Comparison of ENCODE assay signal across 8 cellular contexts in the genomic region with DNA sequence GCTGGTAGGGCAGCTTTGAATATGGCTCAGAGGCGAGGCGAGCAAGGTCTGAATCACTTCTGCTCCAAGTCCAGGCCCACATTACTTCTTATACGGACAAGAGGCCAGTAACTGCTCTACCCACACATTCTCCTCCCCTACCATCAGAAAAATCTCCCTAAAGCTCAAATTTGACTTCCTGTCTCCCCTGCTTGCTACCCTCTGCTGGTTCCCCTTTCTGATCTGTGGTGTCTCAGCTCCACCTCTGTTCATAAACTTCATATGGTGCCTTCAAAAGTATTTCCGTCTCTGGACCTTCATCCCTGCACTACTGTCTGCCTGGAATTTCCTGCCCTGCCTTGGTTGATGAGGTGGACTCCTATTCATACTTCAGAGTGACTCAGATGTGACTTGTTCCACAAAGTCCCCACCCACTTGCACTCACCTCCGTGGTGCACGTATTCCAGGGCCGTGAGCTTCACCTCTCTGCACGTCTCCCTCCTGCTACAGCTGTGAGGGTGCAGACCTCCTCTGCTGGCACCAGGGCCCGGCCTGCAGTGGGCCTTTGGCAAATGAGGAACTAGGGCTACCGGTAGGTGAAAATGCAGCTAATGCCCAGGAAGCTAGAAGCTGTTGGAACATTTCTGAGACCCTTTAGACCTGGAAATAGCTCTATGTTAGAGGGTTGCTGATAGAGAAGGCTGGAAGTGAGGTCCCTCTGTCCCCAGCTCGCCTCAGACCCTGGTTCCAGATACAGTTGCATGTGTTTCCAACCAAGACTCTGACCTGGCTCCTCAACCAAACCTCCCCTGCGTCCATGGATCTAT. TPM values are rescaled to one million over a fixed set of nuclear protein-coding genes. Genes with fewer than 3 reads are reported as not detected.
DNase-seq lines count a peak whose midpoint lies in the region; ATAC-seq, FAIRE-seq and TF ChIP-seq lines count a peak whose summit lies in the region.

No MANE protein-coding gene starts in this region.

- intact Hi-C loops in kidney (cut with DNase I): no loop called here

- peaks cover 49% of the 10 kb centered on the region for H3K4me1 Mint-ChIP-seq in activated T-cell treated with anti-CD3 and anti-CD28 coated beads, Interleukin-2, amount 50 U/mL, for 24 hours (ENCODE audit: low read depth)

- peaks cover 2% of the 10 kb centered on the region for H3K36me3 Mint-ChIP-seq in activated T-cell treated with anti-CD3 and anti-CD28 coated beads, Interleukin-2, amount 50 U/mL, for 24 hours (ENCODE audit: low read depth)

- FAIRE-seq in kidney (lab: Jason Lieb, UNC) (no peak), D721Med (lab: Jason Lieb, UNC) (no peak)

- H3K27me3 Mint-ChIP-seq in activated T-cell treated with anti-CD3 and anti-CD28 coated beads, Interleukin-2, amount 50 U/mL, for 24 hours: no peaks in the 10 kb centered on the region

- TF ChIP-seq CTCF in kidney (IDR thresholded peaks at IDR 0.05; ENCODE audit: borderline replicate concordance, extremely low read depth, insufficient read depth) (no peak), D721Med (IDR thresholded peaks at IDR 0.05; ENCODE audit: insufficient read depth, missing control alignments) (no peak)

- H3K27ac ChIP-seq in kidney (ENCODE audit: low read depth in 2 of 2, low read length in 2 of 2): no peak overlapping the region

- H3K36me3 ChIP-seq in kidney (ENCODE audit: control insufficient read depth in 1 of 2, insufficient read depth in 2 of 2, low read length in 2 of 2): no peaks in the 10 kb centered on the region

- H3K4me1 ChIP-seq in kidney (ENCODE audit: control insufficient read depth in 1 of 2, insufficient read depth in 1 of 2, low read depth in 1 of 2, low read length in 2 of 2): no peaks in the 10 kb centered on the region

- peak overlapping the region; percentile 93 for H3K27ac Mint-ChIP-seq in activated T-cell treated with anti-CD3 and anti-CD28 coated beads, Interleukin-2, amount 50 U/mL, for 24 hours

- DNase-seq in OCI-M1 (lab: John Stamatoyannopoulos, UW): peak; percentile 9
- peak; percentile 79 for DNase-seq in activated T-cell treated with anti-CD3 and anti-CD28 coated beads, Interleukin-2, amount 50 U/mL, for 24 hours
- DNase-seq in kidney: peak; percentile 80
- DNase-seq in stimulated activated CD8-positive, alpha-beta memory T cell treated with anti-CD3 and anti-CD28 coated beads, Interleukin-7, amount 100 ng/mL, for 4 hours (ENCODE audit: low read depth in 2 of 2): peak; percentile 65 to 70
- DNase-seq in HUDEP-2 (lab: John Stamatoyannopoulos, UW; ENCODE audit: unreplicated experiment in 76 of 76): no peak
- DNase-seq in D721Med (ENCODE audit: insufficient read length, low spot score): no peak

- peak; percentile 77 for ATAC-seq in GM18861 (IDR thresholded peaks at IDR 0.05; ENCODE audit: unreplicated experiment)
- peak; percentile 62 for ATAC-seq in HG02943 (IDR thresholded peaks at IDR 0.05; ENCODE audit: low read depth, unreplicated experiment)

- H3K9me3 Mint-ChIP-seq in activated T-cell treated with anti-CD3 and anti-CD28 coated beads, Interleukin-2, amount 50 U/mL, for 24 hours: no peaks in the 10 kb centered on the region

- H3K9me3 ChIP-seq in kidney (ENCODE audit: control insufficient read depth in 1 of 2, low read length in 2 of 2): no peaks in the 10 kb centered on the region

- no peak overlapping the region for H3K4me3 ChIP-seq in kidney (ENCODE audit: low read length in 2 of 2)

- no peak overlapping the region for H3K9ac ChIP-seq in kidney (ENCODE audit: low read length in 2 of 2)

- peak overlapping the region; percentile 33 for H3K4me3 Mint-ChIP-seq in activated T-cell treated with anti-CD3 and anti-CD28 coated beads, Interleukin-2, amount 50 U/mL, for 24 hours

RNA-seq across cellular contexts. Expression of gene KCMF1, which starts 24.6 kb away (rescaled TPM):
- total RNA-seq in kidney: 64.3 TPM
- polyA plus RNA-seq in kidney (ENCODE audit: insufficient read depth, low read depth, low replicate concordance): 21.0 TPM

RNA-seq across cellular contexts. Expression of gene TMSB10, which starts 41.0 kb away (rescaled TPM):
- total RNA-seq in kidney: 1,610 TPM
- 2,277 TPM for polyA plus RNA-seq in kidney (ENCODE audit: insufficient read depth, low read depth, low replicate concordance)

Comparison
In these comparisons a context has a peak if more than half of its experiments do, and no peak if none do; other contexts are left out.
1. DNase-seq: peak in OCI-M1 (single experiment), activated T-cell treated with anti-CD3 and anti-CD28 coated beads, Interleukin-2, amount 50 U/mL, for 24 hours (single experiment), kidney (single experiment) and stimulated activated CD8-positive, alpha-beta memory T cell treated with anti-CD3 and anti-CD28 coated beads, Interleukin-7, amount 100 ng/mL, for 4 hours (2 of 2); none in HUDEP-2 (0 of 76) and D721Med (single experiment).